19 cellular contexts compared by ENCODE assay signal in the genomic region with DNA sequence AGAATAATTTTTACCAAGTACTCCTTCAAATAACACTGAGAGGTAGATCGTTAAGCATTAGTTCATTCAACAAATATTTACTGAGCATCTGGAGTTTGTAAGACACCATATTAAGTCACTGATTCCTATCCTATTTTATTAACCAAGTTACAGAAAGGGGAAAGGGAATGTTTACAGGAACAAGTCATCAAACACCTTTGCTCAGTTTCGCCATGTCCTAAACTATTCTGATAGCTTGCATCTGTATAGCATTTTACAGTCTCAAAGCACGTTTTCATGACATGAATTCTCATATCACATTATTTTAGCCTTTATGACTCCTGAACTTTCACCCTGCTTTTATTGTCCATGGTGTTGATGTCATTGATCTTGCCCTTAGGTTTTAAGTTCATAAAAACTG.
A peak's percentile ranks its signal among the peaks of the same experiment; 100 is the strongest.
DNase-seq lines count a peak whose midpoint lies in the region; ATAC-seq and TF ChIP-seq lines count a peak whose summit lies in the region.
"Had no signal": no experiment of that assay in that cellular context is flagged by ENCODE, and none has a peak within 500 bp of the region (broad histone marks: within the 10 kb centered on the region; RNA-seq: fewer than 3 reads in every experiment).

No MANE protein-coding gene starts in this region.

- peaks cover 7% of the 10 kb centered on the region for H3K27me3 Mint-ChIP-seq in type B pancreatic cell
- H3K27me3 Mint-ChIP-seq in WTC11 (ENCODE audit: low read depth) = no peaks in the 10 kb centered on the region

- TF ChIP-seq CTCF in LNCaP clone FGC (IDR thresholded peaks at IDR 0.05; ENCODE audit: control insufficient read depth, extremely low read depth, insufficient read depth) (no peak), fibroblast of villous mesenchyme (IDR thresholded peaks at IDR 0.05; ENCODE audit: insufficient read depth, low read depth, low read length) (no peak), type B pancreatic cell (conservative IDR thresholded peaks at IDR 0.05) (no peak), WTC11 (IDR thresholded peaks at IDR 0.05) (no peak)

- peak; percentile 31 for DNase-seq in DMS53 (lab: John Stamatoyannopoulos, UW)
- DNase-seq in LNCaP clone FGC (ENCODE audit: low read depth) = peak; percentile 21
- peak; percentile 70 for DNase-seq in fibroblast of villous mesenchyme (ENCODE audit: low read depth)
- no peak for DNase-seq in type B pancreatic cell (ENCODE audit: extremely low spot score, unreplicated experiment)
- DNase-seq in WTC11 (ENCODE audit: low spot score) = no peak
- DNase-seq in OCI-M2 (lab: John Stamatoyannopoulos, UW; ENCODE audit: unreplicated experiment) = no peak
- no peak for DNase-seq in activated gamma-delta T cell (lab: John Stamatoyannopoulos, UW)
- DNase-seq: DND-41, KBM-7, NCI-H1092 treated with DMSO at 0.1 percent for 48 hours, NCI-H2029 treated with DMSO at 0.1 percent for 48 hours, NCI-H226, NCI-H524, NCI-H82, Right ventricle myocardium superior had no signal

- no peaks in the 10 kb centered on the region for H3K36me3 Mint-ChIP-seq in type B pancreatic cell
- H3K36me3 Mint-ChIP-seq in WTC11 = no peaks in the 10 kb centered on the region

- H3K4me3 Mint-ChIP-seq in type B pancreatic cell (no peak overlapping the region), WTC11 (no peak overlapping the region)
- H3K4me3 Mint-ChIP-seq: B cell; T-helper 1 cell treated with Interleukin-12 subunit alpha and Interleukin-12 subunit beta and Interleukin-4 antibody, amounts not matched to agents 30 μg/mL and 1 μg/mL, for 36 hours had no signal

- CTCF ChIA-PET in WTC11 (lab: Charles Lee) = interaction anchor here (2.8 kb wide), 1 partner anchor 137 kb away, joined by 9 read pairs; no protein-coding TSS in a partner anchor

- H3K4me1 Mint-ChIP-seq in type B pancreatic cell (ENCODE audit: unreplicated experiment) = peaks cover 16% of the 10 kb centered on the region
- H3K4me1 Mint-ChIP-seq in WTC11 = peaks cover 4% of the 10 kb centered on the region; the same call in 1 of the 2 replicates
- H3K4me1 Mint-ChIP-seq: B cell had no signal

- POLR2A ChIA-PET in WTC11 (lab: Charles Lee) = no interaction called here

- no peak overlapping the region for H3K4me3 ChIP-seq in LNCaP clone FGC (ENCODE audit: low read depth, low read length)
- no peak overlapping the region for H3K4me3 ChIP-seq in fibroblast of villous mesenchyme (ENCODE audit: low read depth, low read length)
- H3K4me3 ChIP-seq: GM12878 had no signal

- H3K9me3 Mint-ChIP-seq in type B pancreatic cell = no peaks in the 10 kb centered on the region
- H3K9me3 Mint-ChIP-seq in WTC11 = no peaks in the 10 kb centered on the region
- H3K9me3 Mint-ChIP-seq: T-helper 1 cell treated with Interleukin-12 subunit alpha and Interleukin-12 subunit beta and Interleukin-4 antibody, amounts not matched to agents 30 μg/mL and 1 μg/mL, for 36 hours had no signal

- H3K27ac Mint-ChIP-seq in type B pancreatic cell (peak overlapping the region; percentile 76), WTC11 (no peak overlapping the region)
- H3K27ac Mint-ChIP-seq: B cell; T-helper 1 cell treated with Interleukin-12 subunit alpha and Interleukin-12 subunit beta and Interleukin-4 antibody, amounts not matched to agents 30 μg/mL and 1 μg/mL, for 36 hours had no signal

- no peak for ATAC-seq in GM19395 (IDR thresholded peaks at IDR 0.05; ENCODE audit: unreplicated experiment)
- ATAC-seq in WTC11 = no peak
- ATAC-seq: GM12878 had no signal

TF ChIP-seq in WTC11, 78 proteins besides CTCF, POLR2A, EP300 and RAD21:
- TF ChIP-seq EMX1 (CRISPR knock-in tag; IDR thresholded peaks at IDR 0.05) = no peak
- TF ChIP-seq HMGA2 (CRISPR knock-in tag; IDR thresholded peaks at IDR 0.05) = no peak
- no peak for TF ChIP-seq ZNF671 (CRISPR knock-in tag; IDR thresholded peaks at IDR 0.05)
- TF ChIP-seq ZBTB21 (CRISPR knock-in tag; IDR thresholded peaks at IDR 0.05; ENCODE audit: borderline replicate concordance) = no peak
- TF ChIP-seq ELF4 (CRISPR knock-in tag; IDR thresholded peaks at IDR 0.05; ENCODE audit: low read depth) = no peak
- no peak for TF ChIP-seq IRF2 (CRISPR knock-in tag; IDR thresholded peaks at IDR 0.05; ENCODE audit: borderline replicate concordance, low read depth)
- TF ChIP-seq GTF2I (CRISPR knock-in tag; conservative IDR thresholded peaks at IDR 0.05) = no peak
- TF ChIP-seq, protein P1, sequence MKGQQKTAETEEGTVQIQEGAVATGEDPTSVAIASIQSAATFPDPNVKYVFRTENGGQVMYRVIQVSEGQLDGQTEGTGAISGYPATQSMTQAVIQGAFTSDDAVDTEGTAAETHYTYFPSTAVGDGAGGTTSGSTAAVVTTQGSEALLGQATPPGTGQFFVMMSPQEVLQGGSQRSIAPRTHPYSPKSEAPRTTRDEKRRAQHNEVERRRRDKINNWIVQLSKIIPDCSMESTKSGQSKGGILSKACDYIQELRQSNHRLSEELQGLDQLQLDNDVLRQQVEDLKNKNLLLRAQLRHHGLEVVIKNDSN (CRISPR knock-in tag; IDR thresholded peaks at IDR 0.05) = no peak
- TF ChIP-seq RORB (CRISPR knock-in tag; IDR thresholded peaks at IDR 0.05) = no peak

Comparison
In these comparisons a context has a peak if more than half of its experiments do, and no peak if none do; other contexts are left out.
1. DNase-seq: peak in DMS53 (single experiment), LNCaP clone FGC (single experiment) and fibroblast of villous mesenchyme (single experiment); none in type B pancreatic cell (single experiment), WTC11 (single experiment), OCI-M2 (single experiment) and activated gamma-delta T cell (single experiment).